ENCODE assay signal across 28 cellular contexts in the genomic region with DNA sequence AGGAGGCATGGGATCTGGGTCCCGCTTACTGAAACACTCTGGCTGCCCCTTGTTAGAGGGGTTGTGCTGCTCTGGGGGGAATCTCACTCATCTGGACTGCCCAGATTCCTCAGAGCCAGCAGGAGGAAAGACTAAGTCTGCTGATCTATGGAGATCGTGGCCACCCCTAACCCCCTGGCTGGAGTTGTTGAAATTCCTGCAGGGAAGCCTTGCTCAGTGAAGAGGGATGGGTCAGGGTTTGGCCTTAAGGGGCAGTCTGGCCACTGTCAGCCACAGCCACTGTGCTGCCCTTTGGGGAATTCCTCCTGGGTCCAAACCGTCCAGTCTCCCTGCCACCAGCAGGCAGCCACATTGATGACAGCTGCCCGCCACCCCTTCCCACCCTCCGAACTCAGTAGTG.
"Had no signal": no experiment of that assay in that cellular context is flagged by ENCODE, and none has a peak within 500 bp of the region (broad histone marks: within the 10 kb centered on the region; RNA-seq: fewer than 3 reads in every experiment).

No MANE protein-coding gene starts in this region.

- H3K36me3 Mint-ChIP-seq: naive B cell; naive thymus-derived CD8-positive, alpha-beta T cell; natural killer cell treated with Interleukin-12 subunit alpha and Interleukin-12 subunit beta and Interleukin-15 and Interleukin-18, amount 100 ng/mL, for 72 hours; stimulated activated naive B cell treated with anti-CD40 and anti-IgM and Interleukin-4, amounts not matched to agents 10 μg/mL and 1 μg/mL and 100 μg/mL, for 72 hours; type B pancreatic cell had no signal

- H3K27ac Mint-ChIP-seq: naive B cell; naive thymus-derived CD8-positive, alpha-beta T cell; natural killer cell treated with Interleukin-12 subunit alpha and Interleukin-12 subunit beta and Interleukin-15 and Interleukin-18, amount 100 ng/mL, for 72 hours; nephron progenitor cell; progenitor cell of endocrine pancreas; stimulated activated naive B cell treated with anti-CD40 and anti-IgM and Interleukin-4, amounts not matched to agents 10 μg/mL and 1 μg/mL and 100 μg/mL, for 72 hours; stimulated activated naive CD8-positive, alpha-beta T cell treated with anti-CD3 and anti-CD28 coated beads, Interleukin-15, Interleukin-2, amounts not matched to agents 100 ng/mL and 50 ng/mL, for 24 hours; type B pancreatic cell had no signal

- H3K27me3 Mint-ChIP-seq: naive B cell; naive thymus-derived CD8-positive, alpha-beta T cell; natural killer cell treated with Interleukin-12 subunit alpha and Interleukin-12 subunit beta and Interleukin-15 and Interleukin-18, amount 100 ng/mL, for 72 hours; progenitor cell of endocrine pancreas; stimulated activated naive B cell treated with anti-CD40 and anti-IgM and Interleukin-4, amounts not matched to agents 10 μg/mL and 1 μg/mL and 100 μg/mL, for 72 hours; stimulated activated naive CD8-positive, alpha-beta T cell treated with anti-CD3 and anti-CD28 coated beads, Interleukin-15, Interleukin-2, amounts not matched to agents 100 ng/mL and 50 ng/mL, for 24 hours; type B pancreatic cell had no signal

- H3K4me1 Mint-ChIP-seq: naive B cell; naive thymus-derived CD8-positive, alpha-beta T cell; stimulated activated naive B cell treated with anti-CD40 and anti-IgM and Interleukin-4, amounts not matched to agents 10 μg/mL and 1 μg/mL and 100 μg/mL, for 72 hours had no signal

- H3K4me3 ChIP-seq: pancreas, psoas muscle, right lobe of liver, sigmoid colon, stomach, thoracic aorta, thyroid gland, tibial nerve, upper lobe of right lung, uterus had no signal

- ATAC-seq: naive thymus-derived CD8-positive, alpha-beta T cell; natural killer cell treated with Interleukin-12 subunit alpha and Interleukin-12 subunit beta and Interleukin-15 and Interleukin-18, amount 100 ng/mL, for 72 hours; pancreas; psoas muscle; right cardiac atrium; right lobe of liver; stimulated activated naive B cell treated with anti-CD40 and anti-IgM and Interleukin-4, amounts not matched to agents 10 μg/mL and 1 μg/mL and 100 μg/mL, for 72 hours; upper lobe of right lung had no signal

- H3K9me3 ChIP-seq: neutrophil, pancreas, right lobe of liver, thoracic aorta, thyroid gland, upper lobe of right lung, uterus had no signal

- H3K27ac ChIP-seq: neutrophil, pancreas, psoas muscle, right lobe of liver, sigmoid colon, stomach, thoracic aorta, thyroid gland, tibial nerve, upper lobe of right lung, uterus had no signal

- DNase-seq: naive B cell; naive thymus-derived CD8-positive, alpha-beta T cell; nephron progenitor cell; nucleus accumbens; pancreas; psoas muscle; right cardiac atrium; right lobe of liver; sigmoid colon; small intestine; stimulated activated CD4-positive, alpha-beta T cell treated with anti-CD3 and anti-CD28 coated beads, Interleukin-1b, Interleukin-23, amount 100 ng/mL, for 48 hours; stimulated activated CD4-positive, alpha-beta T cell treated with anti-CD3 and anti-CD28 coated beads, Interleukin-4, amount 100 ng/mL, for 1 hour; stimulated activated CD4-positive, alpha-beta T cell treated with anti-CD3 and anti-CD28 coated beads, Interleukin-4, amount 100 ng/mL, for 4 hours; stimulated activated CD8-positive, alpha-beta memory T cell treated with anti-CD3 and anti-CD28 coated beads, Interleukin-4, amount 100 ng/mL, for 48 hours; stimulated activated naive B cell treated with anti-CD40 and anti-IgM and Interleukin-4, amounts not matched to agents 10 μg/mL and 1 μg/mL and 100 μg/mL, for 72 hours; stimulated activated naive CD4-positive, alpha-beta T cell treated with Interleukin-2 at 50 U/mL for 16 hours; stomach; thyroid gland; upper lobe of right lung; uterus had no signal

- H3K4me1 ChIP-seq: pancreas, psoas muscle, right lobe of liver, sigmoid colon, stomach, thyroid gland, tibial nerve, upper lobe of right lung, uterus had no signal

- H3K36me3 ChIP-seq: neutrophil, pancreas, right lobe of liver, sigmoid colon, stomach, thoracic aorta, thyroid gland, tibial nerve, upper lobe of right lung, uterus had no signal

- H3K27me3 ChIP-seq: neutrophil, right lobe of liver, sigmoid colon, stomach, thyroid gland, tibial nerve, upper lobe of right lung, uterus had no signal

- H3K4me3 Mint-ChIP-seq: naive B cell; naive thymus-derived CD8-positive, alpha-beta T cell; natural killer cell treated with Interleukin-12 subunit alpha and Interleukin-12 subunit beta and Interleukin-15 and Interleukin-18, amount 100 ng/mL, for 72 hours; nephron progenitor cell; neural crest cell; stimulated activated naive B cell treated with anti-CD40 and anti-IgM and Interleukin-4, amounts not matched to agents 10 μg/mL and 1 μg/mL and 100 μg/mL, for 72 hours; stimulated activated naive CD8-positive, alpha-beta T cell treated with anti-CD3 and anti-CD28 coated beads, Interleukin-15, Interleukin-2, amounts not matched to agents 100 ng/mL and 50 ng/mL, for 24 hours; type B pancreatic cell had no signal
